Comparison of ENCODE assay signal across 8 cellular contexts in genomic region chr3:127915115-127915936, GRCh38. TPM values are rescaled to one million over a fixed set of nuclear protein-coding genes. Genes with fewer than 3 reads are reported as not detected.
DNase-seq lines count a peak whose midpoint lies in the region; ATAC-seq and TF ChIP-seq lines count a peak whose summit lies in the region.

Gene KBTBD12 (plus strand): TSS chr3:127915232. CDS start chr3:127923062, 7,830 bp downstream.

- peaks cover 0 to 6% of the 10 kb centered on the region in 2 donors for H3K36me3 Mint-ChIP-seq in stimulated activated naive B cell treated with anti-CD40 and anti-IgM and Interleukin-4, amounts not matched to agents 10 μg/mL and 1 μg/mL and 100 μg/mL, for 72 hours

- H4K20me1 ChIP-seq in MM.1S (ENCODE audit: insufficient read depth, low read length) = no peaks in the 10 kb centered on the region

- H3K27me3 ChIP-seq in HUES64 (ENCODE audit: insufficient read depth, low read length) (peaks cover 39% of the 10 kb centered on the region), MM.1S (replicated peaks; ENCODE audit: insufficient read depth, low read length) (no peaks in the 10 kb centered on the region)

- H3K36me3 ChIP-seq in HUES64 (ENCODE audit: insufficient read depth, low read length) = no peaks in the 10 kb centered on the region
- H3K36me3 ChIP-seq in MM.1S (replicated peaks; ENCODE audit: insufficient read depth, low read length) = no peaks in the 10 kb centered on the region

- 63% methylated on average over 69 of the region's 69 CpGs for WGBS in HUES64

- peak within 1 kb of the TSS; percentile 48 to 68 for H3K4me3 Mint-ChIP-seq in stimulated activated naive B cell treated with anti-CD40 and anti-IgM and Interleukin-4, amounts not matched to agents 10 μg/mL and 1 μg/mL and 100 μg/mL, for 72 hours

- H3K4me1 ChIP-seq in HUES64 (ENCODE audit: insufficient read depth, low read length) (no peaks in the 10 kb centered on the region), MM.1S (ENCODE audit: low read length) (no peaks in the 10 kb centered on the region)

- H3K27me3 Mint-ChIP-seq in stimulated activated naive B cell treated with anti-CD40 and anti-IgM and Interleukin-4, amounts not matched to agents 10 μg/mL and 1 μg/mL and 100 μg/mL, for 72 hours = peaks cover 52 to 66% of the 10 kb centered on the region in 2 donors

- peaks cover 0 to 10% of the 10 kb centered on the region in 2 donors for H3K4me1 Mint-ChIP-seq in stimulated activated naive B cell treated with anti-CD40 and anti-IgM and Interleukin-4, amounts not matched to agents 10 μg/mL and 1 μg/mL and 100 μg/mL, for 72 hours

- ATAC-seq in left lobe of liver = peak; percentile 72
- peak in 1 of 2 donors; percentile 50 for ATAC-seq in stimulated activated naive B cell treated with anti-CD40 and anti-IgM and Interleukin-4, amounts not matched to agents 10 μg/mL and 1 μg/mL and 100 μg/mL, for 72 hours (replicated peaks)

- peaks cover 3 to 6% of the 10 kb centered on the region in 2 donors for H3K9me3 Mint-ChIP-seq in stimulated activated naive B cell treated with anti-CD40 and anti-IgM and Interleukin-4, amounts not matched to agents 10 μg/mL and 1 μg/mL and 100 μg/mL, for 72 hours

- H3K27ac Mint-ChIP-seq in stimulated activated naive B cell treated with anti-CD40 and anti-IgM and Interleukin-4, amounts not matched to agents 10 μg/mL and 1 μg/mL and 100 μg/mL, for 72 hours = peak within 1 kb of the TSS; percentile 9

- H3K4me3 ChIP-seq in HUES64 (ENCODE audit: low read length) (peak within 1 kb of the TSS; percentile 37), cardiac fibroblast (replicated peaks in 1 of 2; ENCODE audit: low read depth in 2 of 2, low read length in 2 of 2) (peak within 1 kb of the TSS; percentile 26 to 47), MM.1S (ENCODE audit: low read length) (no peak within 1 kb of the TSS)

- no peak within 1 kb of the TSS for H2AFZ ChIP-seq in MM.1S (ENCODE audit: low read length)

- H3K9ac ChIP-seq in HUES64 (ENCODE audit: low read depth, low read length) (no peak within 1 kb of the TSS), MM.1S (ENCODE audit: low read length) (no peak within 1 kb of the TSS)

- H3K9me2 ChIP-seq in MM.1S (replicated peaks; ENCODE audit: insufficient read depth, low read length) = no peaks in the 10 kb centered on the region

- no peaks in the 10 kb centered on the region for H3F3A ChIP-seq in MM.1S (ENCODE audit: insufficient read depth, low read length)

- no peak for DNase-seq in cardiac fibroblast (ENCODE audit: low read depth in 2 of 2)
- peak; percentile 51 for DNase-seq in left lobe of liver (ENCODE audit: low spot score)
- no peak for DNase-seq in stimulated activated naive B cell treated with anti-CD40 and anti-IgM and Interleukin-4, amounts not matched to agents 10 μg/mL and 1 μg/mL and 100 μg/mL, for 72 hours
- DNase-seq in A172 (ENCODE audit: low spot score) = no peak
- DNase-seq in MM.1S = no peak
- DNase-seq in SK-N-DZ (ENCODE audit: low spot score) = no peak
- DNase-seq in MV-4-11 (lab: John Stamatoyannopoulos, UW) = no peak

- no peak within 1 kb of the TSS for H3K4me2 ChIP-seq in MM.1S (ENCODE audit: low read depth, low read length)

- TF ChIP-seq CTCF in cardiac fibroblast (IDR thresholded peaks at IDR 0.05; ENCODE audit: low read depth, low read length) (no peak), MM.1S (IDR thresholded peaks at IDR 0.05; ENCODE audit: low read length) (no peak)

- no peaks in the 10 kb centered on the region for H3K9me3 ChIP-seq in HUES64 (ENCODE audit: insufficient read depth, low read depth, low read length)
- no peaks in the 10 kb centered on the region for H3K9me3 ChIP-seq in MM.1S (replicated peaks; ENCODE audit: insufficient read depth, low read length)

- no peaks in the 10 kb centered on the region for H3K79me2 ChIP-seq in MM.1S (ENCODE audit: low read length)

- no peak within 1 kb of the TSS for H3K27ac ChIP-seq in HUES64 (ENCODE audit: low read depth, low read length)
- no peak within 1 kb of the TSS for H3K27ac ChIP-seq in MM.1S (ENCODE audit: low read length)

RNA-seq across cellular contexts. Expression of gene KBTBD12, which starts in this region (rescaled TPM):
- polyA plus RNA-seq in HUES64 (2013, experiment 1 of 2) = not detected
- polyA plus RNA-seq in HUES64 (2013, experiment 2 of 2) = not detected
- total RNA-seq in left lobe of liver = 0.05 TPM
- total RNA-seq in A172 (2014; rRNA removed; shearing (Covaris generic)) = not detected in 2 replicates
- not detected in 2 replicates for polyA plus RNA-seq in SK-N-DZ (2014; cell fraction: cytosol; rRNA removed)
- polyA plus RNA-seq in SK-N-DZ (2014; cell fraction: nucleus; rRNA removed) = not detected in 2 replicates

Comparison
In these comparisons a context has a peak if more than half of its experiments do, and no peak if none do; other contexts are left out.
1. Peak in DNase-seq and ATAC-seq in left lobe of liver; RNA of the gene not detected or under 1 TPM.